In the genomic region with DNA sequence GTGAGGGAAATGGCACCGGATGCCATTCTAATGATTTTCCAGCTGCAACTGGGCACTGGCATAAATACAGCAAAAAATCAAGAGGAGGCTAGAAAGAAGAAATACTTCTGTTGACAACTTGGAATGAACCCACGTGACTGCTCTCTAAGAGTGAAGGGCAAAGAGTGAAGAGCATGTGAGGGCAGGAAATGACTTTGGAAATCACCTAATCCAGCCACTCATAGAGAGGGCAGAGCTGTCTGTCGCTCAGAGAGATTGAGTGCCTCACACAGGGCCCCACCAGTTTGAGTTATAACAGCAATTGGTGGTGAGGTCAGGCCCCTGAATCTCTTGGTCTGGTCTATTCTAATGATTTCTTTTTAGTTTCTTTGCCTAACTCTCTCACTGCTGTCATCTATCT, we compare ENCODE assay signal across 8 cellular contexts. TPM values are rescaled to one million over a fixed set of nuclear protein-coding genes. Genes with fewer than 3 reads are reported as not detected.
DNase-seq lines count a peak whose midpoint lies in the region; ATAC-seq and TF ChIP-seq lines count a peak whose summit lies in the region.

No MANE protein-coding gene starts in this region.

- H3K27ac Mint-ChIP-seq in activated T-helper 2 cell treated with anti-CD3 and anti-CD28 coated beads, Interferon-gamma antibody, Interleukin-2, Interleukin-4, amounts not matched to agents 10 μg/mL and 5 μg/mL and 100 μg/mL, durations not matched to agents 14 hours and 24 hours and 36 hours, result peak overlapping the region; percentile 70
- peak overlapping the region; percentile 82 to 83 for H3K27ac Mint-ChIP-seq in natural killer cell treated with Interleukin-12 subunit alpha and Interleukin-12 subunit beta and Interleukin-15 and Interleukin-18, amount 100 ng/mL, for 72 hours

- in situ Hi-C loops in GM13977 (cut with MboI; ENCODE audit: low pct_unique_long_range_greater_than_20kb, low sequenced_read_pairs, unreplicated experiment) (no loop called here), ACHN (cut with HindIII; ENCODE audit: low pct_ligation_motif_present, low pct_unique_long_range_greater_than_20kb, low sequenced_read_pairs) (no loop called here)

- DNase-seq in GM13977 (ENCODE audit: low spot score) (peak; percentile 70), ACHN (no peak), GM19238 (ENCODE audit: insufficient read length, low spot score) (no peak), COLO668 (lab: John Stamatoyannopoulos, UW; ENCODE audit: unreplicated experiment) (no peak)
- peak; percentile 26 for DNase-seq in activated T-helper 2 cell treated with anti-CD3 and anti-CD28 coated beads, Interferon-gamma antibody, Interleukin-2, Interleukin-4, amounts not matched to agents 10 μg/mL and 5 μg/mL and 100 μg/mL, durations not matched to agents 14 hours and 24 hours and 36 hours (ENCODE audit: low spot score)
- peak; percentile 71 for DNase-seq in natural killer cell treated with Interleukin-12 subunit alpha and Interleukin-12 subunit beta and Interleukin-15 and Interleukin-18, amount 100 ng/mL, for 72 hours (ENCODE audit: low spot score)

- H3K4me1 Mint-ChIP-seq in activated T-helper 2 cell treated with anti-CD3 and anti-CD28 coated beads, Interferon-gamma antibody, Interleukin-2, Interleukin-4, amounts not matched to agents 10 μg/mL and 5 μg/mL and 100 μg/mL, durations not matched to agents 14 hours and 24 hours and 36 hours (ENCODE audit: low read depth), result peaks cover 40% of the 10 kb centered on the region
- H3K4me1 Mint-ChIP-seq in natural killer cell treated with Interleukin-12 subunit alpha and Interleukin-12 subunit beta and Interleukin-15 and Interleukin-18, amount 100 ng/mL, for 72 hours (ENCODE audit: low read depth in 2 of 2), result peaks cover 48 to 49% of the 10 kb centered on the region in 2 donors

- TF ChIP-seq CTCF in GM13977 (IDR thresholded peaks at IDR 0.05; ENCODE audit: extremely low read depth, insufficient read depth, missing control alignments), result no peak

- no peak overlapping the region for H3K4me3 Mint-ChIP-seq in activated T-helper 2 cell treated with anti-CD3 and anti-CD28 coated beads, Interferon-gamma antibody, Interleukin-2, Interleukin-4, amounts not matched to agents 10 μg/mL and 5 μg/mL and 100 μg/mL, durations not matched to agents 14 hours and 24 hours and 36 hours (ENCODE audit: low read depth)
- H3K4me3 Mint-ChIP-seq in natural killer cell treated with Interleukin-12 subunit alpha and Interleukin-12 subunit beta and Interleukin-15 and Interleukin-18, amount 100 ng/mL, for 72 hours, result peak overlapping the region; percentile 49

- peaks cover 17% of the 10 kb centered on the region for H3K36me3 Mint-ChIP-seq in activated T-helper 2 cell treated with anti-CD3 and anti-CD28 coated beads, Interferon-gamma antibody, Interleukin-2, Interleukin-4, amounts not matched to agents 10 μg/mL and 5 μg/mL and 100 μg/mL, durations not matched to agents 14 hours and 24 hours and 36 hours (ENCODE audit: low read depth)
- peaks cover 6% of the 10 kb centered on the region for H3K36me3 Mint-ChIP-seq in natural killer cell treated with Interleukin-12 subunit alpha and Interleukin-12 subunit beta and Interleukin-15 and Interleukin-18, amount 100 ng/mL, for 72 hours

- H3K27me3 Mint-ChIP-seq in activated T-helper 2 cell treated with anti-CD3 and anti-CD28 coated beads, Interferon-gamma antibody, Interleukin-2, Interleukin-4, amounts not matched to agents 10 μg/mL and 5 μg/mL and 100 μg/mL, durations not matched to agents 14 hours and 24 hours and 36 hours (ENCODE audit: low read depth), result no peaks in the 10 kb centered on the region
- H3K27me3 Mint-ChIP-seq in natural killer cell treated with Interleukin-12 subunit alpha and Interleukin-12 subunit beta and Interleukin-15 and Interleukin-18, amount 100 ng/mL, for 72 hours, result no peaks in the 10 kb centered on the region

- H3K9me3 Mint-ChIP-seq in activated T-helper 2 cell treated with anti-CD3 and anti-CD28 coated beads, Interferon-gamma antibody, Interleukin-2, Interleukin-4, amounts not matched to agents 10 μg/mL and 5 μg/mL and 100 μg/mL, durations not matched to agents 14 hours and 24 hours and 36 hours, result no peaks in the 10 kb centered on the region
- no peaks in the 10 kb centered on the region for H3K9me3 Mint-ChIP-seq in natural killer cell treated with Interleukin-12 subunit alpha and Interleukin-12 subunit beta and Interleukin-15 and Interleukin-18, amount 100 ng/mL, for 72 hours

- intact Hi-C loops in activated T-helper 2 cell treated with anti-CD3 and anti-CD28 coated beads, Interferon-gamma antibody, Interleukin-2, Interleukin-4, amounts not matched to agents 10 μg/mL and 5 μg/mL and 100 μg/mL, durations not matched to agents 14 hours and 24 hours and 36 hours (cut with micrococcal nuclease), result loop anchor here (1.0 to 10.0 kb wide), 2 partner anchors 39 to 62 kb away; no protein-coding TSS in a partner anchor

- peak; percentile 32 for ATAC-seq in HG03439 (IDR thresholded peaks at IDR 0.05; ENCODE audit: unreplicated experiment)
- ATAC-seq in natural killer cell treated with Interleukin-12 subunit alpha and Interleukin-12 subunit beta and Interleukin-15 and Interleukin-18, amount 100 ng/mL, for 72 hours, result peak; percentile 33 to 62
- no peak for ATAC-seq in HG02970 (IDR thresholded peaks at IDR 0.05; ENCODE audit: low FRiP score, unreplicated experiment)

RNA-seq across cellular contexts. Expression of gene NEDD9, which starts 3.9 kb away (rescaled TPM):
- 34.5 and 35.0 TPM in 2 replicates for total RNA-seq in activated T-helper 2 cell treated with anti-CD3 and anti-CD28 coated beads, Interferon-gamma antibody, Interleukin-2, Interleukin-4, amounts not matched to agents 10 μg/mL and 5 μg/mL and 100 μg/mL, durations not matched to agents 14 hours and 24 hours and 36 hours
- total RNA-seq in natural killer cell treated with Interleukin-12 subunit alpha and Interleukin-12 subunit beta and Interleukin-15 and Interleukin-18, amount 100 ng/mL, for 72 hours, result 10 to 100 TPM; 59.9 to 81.3 TPM

Comparison
In these comparisons a context has a peak if more than half of its experiments do, and no peak if none do; other contexts are left out.
1. DNase-seq: peak in GM13977 (single experiment), activated T-helper 2 cell treated with anti-CD3 and anti-CD28 coated beads, Interferon-gamma antibody, Interleukin-2, Interleukin-4, amounts not matched to agents 10 μg/mL and 5 μg/mL and 100 μg/mL, durations not matched to agents 14 hours and 24 hours and 36 hours (single experiment) and natural killer cell treated with Interleukin-12 subunit alpha and Interleukin-12 subunit beta and Interleukin-15 and Interleukin-18, amount 100 ng/mL, for 72 hours (single experiment); none in ACHN (single experiment), GM19238 (single experiment) and COLO668 (single experiment).